22 cellular contexts compared by ENCODE assay signal in genomic region chr6:156650896-156651295, GRCh38.
"Had no signal": no experiment of that assay in that cellular context is flagged by ENCODE, and none has a peak within 500 bp of the region (broad histone marks: within the 10 kb centered on the region; RNA-seq: fewer than 3 reads in every experiment).

No MANE protein-coding gene starts in this region.

- H3K4me2 ChIP-seq: PC-9 had no signal

- DNase-seq: activated CD4-positive, alpha-beta T cell treated with anti-CD3 and anti-CD28 coated beads for 4 hours; activated CD8-positive, alpha-beta memory T cell treated with anti-CD3 and anti-CD28 coated beads, Interleukin-2, amount 50 U/mL, for 4 hours; activated CD8-positive, alpha-beta T cell treated with anti-CD3 and anti-CD28 coated beads for 36 hours; activated gamma-delta T cell treated with Interleukin-2 at 50 U/mL for 16 hours; activated naive CD4-positive, alpha-beta T cell treated with anti-CD3 and anti-CD28 coated beads, Interleukin-2, amount 10 ng/mL, durations not matched to agents 7 days and 5 days; activated naive CD8-positive, alpha-beta T cell treated with anti-CD3 and anti-CD28 coated beads for 36 hours; activated T-cell treated with anti-CD3 and anti-CD28 coated beads, Interleukin-2, amount 50 U/mL, for 72 hours; brain microvascular endothelial cell; NCI-H1105; NCI-H1436; NCI-H1694 treated with DMSO at 0.1 percent for 48 hours; NCI-H2029 treated with DMSO at 0.1 percent for 48 hours; NCI-H446; NCI-H524; PC-9; SHP77 treated with DMSO at 0.1 percent for 48 hours; T-cell; T-helper 2 cell; T1000 had no signal

- H3K36me3 Mint-ChIP-seq: activated naive CD4-positive, alpha-beta T cell treated with anti-CD3 and anti-CD28 coated beads, Interleukin-2, amount 10 ng/mL, durations not matched to agents 7 days and 5 days; activated naive CD8-positive, alpha-beta T cell treated with anti-CD3 and anti-CD28 coated beads for 36 hours; T-cell had no signal

- H3K27me3 ChIP-seq: brain microvascular endothelial cell, cardiac muscle cell had no signal

- H3K4me3 Mint-ChIP-seq: activated CD8-positive, alpha-beta T cell treated with anti-CD3 and anti-CD28 coated beads for 36 hours; activated naive CD4-positive, alpha-beta T cell treated with anti-CD3 and anti-CD28 coated beads, Interleukin-2, amount 10 ng/mL, durations not matched to agents 7 days and 5 days; activated naive CD8-positive, alpha-beta T cell treated with anti-CD3 and anti-CD28 coated beads for 36 hours; activated T-cell treated with anti-CD3 and anti-CD28 coated beads, Interleukin-2, amount 50 U/mL, for 72 hours; T-cell had no signal

- H2AFZ ChIP-seq: PC-9 had no signal

- ATAC-seq: activated CD4-positive, CD25-positive, alpha-beta regulatory T cell treated with anti-CD3 and anti-CD28 coated beads, Interleukin-2, amount 50 U/mL, for 24 hours; activated CD8-positive, alpha-beta T cell treated with anti-CD3 and anti-CD28 coated beads for 36 hours; activated T-cell treated with anti-CD3 and anti-CD28 coated beads, Interleukin-2, amount 50 U/mL, for 72 hours; T-cell had no signal

- H3K4me3 ChIP-seq: cardiac muscle cell, PC-9 had no signal

- H3K36me3 ChIP-seq: brain microvascular endothelial cell, cardiac muscle cell had no signal

- H3K27ac Mint-ChIP-seq: activated CD8-positive, alpha-beta T cell treated with anti-CD3 and anti-CD28 coated beads for 36 hours; activated naive CD4-positive, alpha-beta T cell treated with anti-CD3 and anti-CD28 coated beads, Interleukin-2, amount 10 ng/mL, durations not matched to agents 7 days and 5 days; activated naive CD8-positive, alpha-beta T cell treated with anti-CD3 and anti-CD28 coated beads for 36 hours; activated T-cell treated with anti-CD3 and anti-CD28 coated beads, Interleukin-2, amount 50 U/mL, for 72 hours; activated T-helper 2 cell treated with anti-CD3 and anti-CD28 coated beads, Interferon-gamma antibody, Interleukin-2, Interleukin-4, amounts not matched to agents 10 μg/mL and 5 μg/mL and 100 μg/mL, durations not matched to agents 14 hours and 24 hours and 36 hours; T-cell had no signal

- H3K9me3 Mint-ChIP-seq: activated CD8-positive, alpha-beta T cell treated with anti-CD3 and anti-CD28 coated beads for 36 hours; activated naive CD4-positive, alpha-beta T cell treated with anti-CD3 and anti-CD28 coated beads, Interleukin-2, amount 10 ng/mL, durations not matched to agents 7 days and 5 days; activated naive CD8-positive, alpha-beta T cell treated with anti-CD3 and anti-CD28 coated beads for 36 hours; activated T-helper 2 cell treated with anti-CD3 and anti-CD28 coated beads, Interferon-gamma antibody, Interleukin-2, Interleukin-4, amounts not matched to agents 10 μg/mL and 5 μg/mL and 100 μg/mL, durations not matched to agents 14 hours and 24 hours and 36 hours; T-cell had no signal

- H3K27ac ChIP-seq: brain microvascular endothelial cell, cardiac muscle cell, PC-9 had no signal
